In the genomic region with DNA sequence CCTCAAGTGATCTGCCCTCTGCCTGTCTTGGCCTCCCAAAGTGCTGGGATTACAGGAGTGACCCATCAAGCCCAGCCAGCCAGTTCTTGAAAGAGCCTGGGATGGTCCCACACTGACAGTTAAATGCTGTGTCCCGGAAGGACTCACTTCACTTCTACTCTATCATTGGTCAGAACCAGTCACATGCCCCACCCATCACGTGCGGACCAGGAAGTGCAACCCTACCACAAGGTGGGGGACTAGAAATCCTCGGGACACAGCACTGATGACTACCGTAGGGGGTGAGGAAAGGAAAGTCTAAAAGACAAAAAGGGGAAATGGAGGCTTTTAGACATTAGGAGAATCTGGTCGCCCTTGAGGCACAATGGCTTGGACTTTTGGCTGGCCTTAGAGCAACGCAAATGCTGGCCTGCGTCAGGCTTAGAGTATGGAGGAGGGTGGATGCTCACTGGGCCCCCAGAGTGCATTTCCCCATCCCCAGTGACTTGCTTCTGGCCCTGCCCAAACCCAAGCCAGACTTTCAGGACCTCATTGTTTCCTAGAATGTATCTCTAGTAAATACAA, we compare ENCODE assay signal across 18 cellular contexts.
DNase-seq lines count a peak whose midpoint lies in the region; ATAC-seq, FAIRE-seq and TF ChIP-seq lines count a peak whose summit lies in the region.
"Had no signal": no experiment of that assay in that cellular context is flagged by ENCODE, and none has a peak within 500 bp of the region (broad histone marks: within the 10 kb centered on the region; RNA-seq: fewer than 3 reads in every experiment).

No MANE protein-coding gene starts in this region.

- DNase-seq in activated CD4-positive, alpha-beta T cell treated with anti-CD3 and anti-CD28 coated beads, Interleukin-2, amount 10 ng/mL, durations not matched to agents 24 days and 14 days, result peak; percentile 40
- no peak for DNase-seq in activated CD4-positive, alpha-beta T cell treated with anti-CD3 and anti-CD28 coated beads, Interleukin-2, amount 10 ng/mL, durations not matched to agents 7 days and 5 days
- peak; percentile 7 for DNase-seq in MV-4-11 (lab: John Stamatoyannopoulos, UW)
- no peak for DNase-seq in GM12878 (ENCODE audit: low read depth, low spot score)
- peak; percentile 77 for DNase-seq in testis
- no peak for DNase-seq in HK-2 (ENCODE audit: unreplicated experiment)
- no peak for DNase-seq in occipital lobe (lab: John Stamatoyannopoulos, UW)
- no peak for DNase-seq in stimulated activated naive CD4-positive, alpha-beta T cell (lab: John Stamatoyannopoulos, UW)
- DNase-seq: C1 segment of cervical spinal cord; MG63; NCI-H1105 treated with DMSO at 0.1 percent for 48 hours; NCI-H187; NCI-H345; NCI-H526 treated with DMSO at 0.1 percent for 48 hours; NK-92 treated with Interleukin-12 subunit alpha and Interleukin-12 subunit beta, amount 100 ng/mL, for 24 hours; OCI-M1; SIG-M5 had no signal

- FAIRE-seq in GM12878 (lab: Jason Lieb, UNC), result no peak
- FAIRE-seq: A204.1 had no signal

- no peak overlapping the region for H3K4me2 ChIP-seq in GM12878 (ENCODE audit: control insufficient read depth, insufficient read depth)

- H3K4me3 ChIP-seq in GM12878 (no peak overlapping the region), testis (peak overlapping the region; percentile 18 to 25)
- H3K4me3 ChIP-seq: MG63 had no signal

- POLR2A ChIA-PET in activated CD4-positive, alpha-beta T cell treated with anti-CD3 and anti-CD28 coated beads, Interleukin-2, amount 10 ng/mL, durations not matched to agents 7 days and 5 days (lab: Charles Lee), result no interaction called here
- POLR2A ChIA-PET in GM12878 (lab: Charles Lee), result no interaction called here

- no peak for TF ChIP-seq EP300 in GM12878 (IDR thresholded peaks at IDR 0.05; ENCODE audit: borderline replicate concordance in 1 of 2, control insufficient read depth in 1 of 2, low read depth in 2 of 2, low read length in 2 of 2)

- RAD21 ChIA-PET in GM12878 (lab: Charles Lee; ENCODE audit: unreplicated experiment), result no interaction called here

- no peak overlapping the region for H3K9ac ChIP-seq in GM12878 (ENCODE audit: control insufficient read depth, insufficient read depth, low read length)

- intact Hi-C loops in activated CD4-positive, alpha-beta T cell treated with anti-CD3 and anti-CD28 coated beads, Interleukin-2, amount 10 ng/mL, durations not matched to agents 24 days and 14 days (cut with micrococcal nuclease), result no loop called here
- intact Hi-C loops in GM12878 (cut with micrococcal nuclease; ENCODE audit: unreplicated experiment), result no loop called here
- intact Hi-C loops in testis (cut with DNase I; ENCODE audit: low total_unique reads), result loop anchor here (10.0 kb wide), 1 partner anchor 883 kb away; no protein-coding TSS in a partner anchor

- SMC1A ChIA-PET in GM12878 (lab: Charles Lee; ENCODE audit: uncharacterized antibody, unreplicated experiment), result no interaction called here

- no peaks in the 10 kb centered on the region for H3K79me2 ChIP-seq in GM12878 (ENCODE audit: control insufficient read depth, insufficient read depth, low read length)

- no peak for TF ChIP-seq RAD21 in GM12878 (IDR thresholded peaks at IDR 0.05; ENCODE audit: insufficient read depth, low read depth, low read length)

- H3K4me3 Mint-ChIP-seq in activated CD4-positive, alpha-beta T cell treated with anti-CD3 and anti-CD28 coated beads, Interleukin-2, amount 10 ng/mL, durations not matched to agents 24 days and 14 days, result no peak overlapping the region
- no peak overlapping the region for H3K4me3 Mint-ChIP-seq in activated CD4-positive, alpha-beta T cell treated with anti-CD3 and anti-CD28 coated beads, Interleukin-2, amount 10 ng/mL, durations not matched to agents 7 days and 5 days

- H3K4me1 Mint-ChIP-seq in activated CD4-positive, alpha-beta T cell treated with anti-CD3 and anti-CD28 coated beads, Interleukin-2, amount 10 ng/mL, durations not matched to agents 24 days and 14 days, result no peaks in the 10 kb centered on the region
- H3K4me1 Mint-ChIP-seq in activated CD4-positive, alpha-beta T cell treated with anti-CD3 and anti-CD28 coated beads, Interleukin-2, amount 10 ng/mL, durations not matched to agents 7 days and 5 days, result peaks cover 8% of the 10 kb centered on the region

- no peak overlapping the region for H3K27ac Mint-ChIP-seq in activated CD4-positive, alpha-beta T cell treated with anti-CD3 and anti-CD28 coated beads, Interleukin-2, amount 10 ng/mL, durations not matched to agents 24 days and 14 days
- no peak overlapping the region for H3K27ac Mint-ChIP-seq in activated CD4-positive, alpha-beta T cell treated with anti-CD3 and anti-CD28 coated beads, Interleukin-2, amount 10 ng/mL, durations not matched to agents 7 days and 5 days

- TF ChIP-seq POLR2A in GM12878 (IDR thresholded peaks at IDR 0.05; ENCODE audit: low read depth, low read length), result no peak
- TF ChIP-seq POLR2A in testis (IDR thresholded peaks at IDR 0.05), result no peak

- no peak overlapping the region for H3K27ac ChIP-seq in GM12878 (ENCODE audit: control insufficient read depth, insufficient read depth)
- no peak overlapping the region for H3K27ac ChIP-seq in testis

- H4K20me1 ChIP-seq in GM12878 (ENCODE audit: control insufficient read depth, insufficient read depth), result no peaks in the 10 kb centered on the region

- no peaks in the 10 kb centered on the region for H3K36me3 Mint-ChIP-seq in activated CD4-positive, alpha-beta T cell treated with anti-CD3 and anti-CD28 coated beads, Interleukin-2, amount 10 ng/mL, durations not matched to agents 24 days and 14 days (ENCODE audit: low read depth)
- no peaks in the 10 kb centered on the region for H3K36me3 Mint-ChIP-seq in activated CD4-positive, alpha-beta T cell treated with anti-CD3 and anti-CD28 coated beads, Interleukin-2, amount 10 ng/mL, durations not matched to agents 7 days and 5 days (ENCODE audit: low read depth)

- peaks cover 5% of the 10 kb centered on the region for H3K9me3 Mint-ChIP-seq in activated CD4-positive, alpha-beta T cell treated with anti-CD3 and anti-CD28 coated beads, Interleukin-2, amount 10 ng/mL, durations not matched to agents 24 days and 14 days
- H3K9me3 Mint-ChIP-seq in activated CD4-positive, alpha-beta T cell treated with anti-CD3 and anti-CD28 coated beads, Interleukin-2, amount 10 ng/mL, durations not matched to agents 7 days and 5 days, result peaks cover 1% of the 10 kb centered on the region

- H3K4me1 ChIP-seq in GM12878 (ENCODE audit: control insufficient read depth, insufficient read depth, low read length) (0 out of 2 replicates have a peak, but pooled peaks cover 4% of the 10 kb centered on the region), testis (no peaks in the 10 kb centered on the region)

- H3K9me3 ChIP-seq in GM12878 (replicated peaks; ENCODE audit: control insufficient read depth, insufficient read depth, low read length), result no peaks in the 10 kb centered on the region
- H3K9me3 ChIP-seq in testis, result no peaks in the 10 kb centered on the region
- H3K9me3 ChIP-seq: MG63 had no signal

- H3K36me3 ChIP-seq in GM12878 (ENCODE audit: control insufficient read depth in 2 of 2, insufficient read depth in 2 of 2, low read length in 1 of 2) (no peaks in the 10 kb centered on the region), testis (ENCODE audit: low read depth, missing control alignments) (no peaks in the 10 kb centered on the region)
- H3K36me3 ChIP-seq: MG63 had no signal

- BruUV-seq in GM12878 (replicated peaks; lab: Mats Ljungman, UMichigan), result no TSS peak

- H3K27me3 ChIP-seq in GM12878 (replicated peaks in 1 of 2; ENCODE audit: control insufficient read depth in 2 of 2, insufficient read depth in 2 of 2, low read length in 1 of 2) (peaks cover 0 to 3% of the 10 kb centered on the region in 2 experiments; a peak in 3 of 4 replicates), testis (no peaks in the 10 kb centered on the region)
- H3K27me3 ChIP-seq: MG63 had no signal

- WGBS in GM12878 (ENCODE audit: insufficient coverage, insufficient replicate concordance, low lambda C conversion rate, missing lambda C conversion rate), result 55% methylated on average over 8 of the region's 8 CpGs
- WGBS in testis, 2 donors, result 73 to 75% methylated on average over 6 to 8 of the region's 8 CpGs

- TF ChIP-seq CTCF in GM12878 (IDR thresholded peaks at IDR 0.05 in 2 of 3, conservative IDR thresholded peaks at IDR 0.05 in 1 of 3; ENCODE audit: control insufficient read depth in 2 of 3, extremely low read depth in 1 of 3, insufficient read depth in 1 of 3, low read depth in 3 of 3, low read length in 3 of 3), result no peak
- TF ChIP-seq CTCF in testis (IDR thresholded peaks at IDR 0.05), result no peak

- ATAC-seq in GM12878, result no peak

- in situ Hi-C loops in GM12878 (cut with MboI), result loop anchor here (25.0 kb wide), 2 partner anchors 405 to 730 kb away; no protein-coding TSS in a partner anchor

- peaks cover 38% of the 10 kb centered on the region for H3K27me3 Mint-ChIP-seq in activated CD4-positive, alpha-beta T cell treated with anti-CD3 and anti-CD28 coated beads, Interleukin-2, amount 10 ng/mL, durations not matched to agents 24 days and 14 days
- peaks cover 35% of the 10 kb centered on the region for H3K27me3 Mint-ChIP-seq in activated CD4-positive, alpha-beta T cell treated with anti-CD3 and anti-CD28 coated beads, Interleukin-2, amount 10 ng/mL, durations not matched to agents 7 days and 5 days

- CTCF ChIA-PET in activated CD4-positive, alpha-beta T cell treated with anti-CD3 and anti-CD28 coated beads, Interleukin-2, amount 10 ng/mL, durations not matched to agents 7 days and 5 days (lab: Charles Lee), result no interaction called here
- CTCF ChIA-PET in GM12878 (lab: Yijun Ruan, JAX), result no interaction called here

- no peak overlapping the region for H2AFZ ChIP-seq in GM12878 (ENCODE audit: control insufficient read depth, low read depth, low read length)

TF ChIP-seq in GM12878, 131 proteins besides CTCF, POLR2A, EP300 and RAD21 (continues in another document):
- no peak for TF ChIP-seq SREBF1 (IDR thresholded peaks at IDR 0.05; ENCODE audit: low read length)
- TF ChIP-seq MXI1 (IDR thresholded peaks at IDR 0.05; ENCODE audit: low read depth, low read length), result no peak
- TF ChIP-seq GABPA (IDR thresholded peaks at IDR 0.05; ENCODE audit: low read depth), result no peak
- TF ChIP-seq TCF12 (IDR thresholded peaks at IDR 0.05; ENCODE audit: low read depth, low read length), result no peak
- no peak for TF ChIP-seq SREBF2 (IDR thresholded peaks at IDR 0.05; ENCODE audit: low read length)
- peak in 1 of 2 experiments; percentile 46; a peak in 1 of 4 replicates for TF ChIP-seq BHLHE40 (IDR thresholded peaks at IDR 0.05; ENCODE audit: borderline replicate concordance in 1 of 2, low read depth in 2 of 2, low read length in 1 of 2)
- no peak for TF ChIP-seq TARDBP (IDR thresholded peaks at IDR 0.05; ENCODE audit: borderline replicate concordance)
- no peak for TF ChIP-seq IKZF1 (conservative IDR thresholded peaks at IDR 0.05)
- TF ChIP-seq ATF7 (IDR thresholded peaks at IDR 0.05; ENCODE audit: low read depth), result no peak

Comparison
In these comparisons a context has a peak if more than half of its experiments do, and no peak if none do; other contexts are left out.
1. DNase-seq: peak in activated CD4-positive, alpha-beta T cell treated with anti-CD3 and anti-CD28 coated beads, Interleukin-2, amount 10 ng/mL, durations not matched to agents 24 days and 14 days (single experiment), MV-4-11 (single experiment) and testis (single experiment); none in activated CD4-positive, alpha-beta T cell treated with anti-CD3 and anti-CD28 coated beads, Interleukin-2, amount 10 ng/mL, durations not matched to agents 7 days and 5 days (single experiment), GM12878 (single experiment), HK-2 (single experiment), occipital lobe (single experiment) and stimulated activated naive CD4-positive, alpha-beta T cell (0 of 6).